In the genomic region with DNA sequence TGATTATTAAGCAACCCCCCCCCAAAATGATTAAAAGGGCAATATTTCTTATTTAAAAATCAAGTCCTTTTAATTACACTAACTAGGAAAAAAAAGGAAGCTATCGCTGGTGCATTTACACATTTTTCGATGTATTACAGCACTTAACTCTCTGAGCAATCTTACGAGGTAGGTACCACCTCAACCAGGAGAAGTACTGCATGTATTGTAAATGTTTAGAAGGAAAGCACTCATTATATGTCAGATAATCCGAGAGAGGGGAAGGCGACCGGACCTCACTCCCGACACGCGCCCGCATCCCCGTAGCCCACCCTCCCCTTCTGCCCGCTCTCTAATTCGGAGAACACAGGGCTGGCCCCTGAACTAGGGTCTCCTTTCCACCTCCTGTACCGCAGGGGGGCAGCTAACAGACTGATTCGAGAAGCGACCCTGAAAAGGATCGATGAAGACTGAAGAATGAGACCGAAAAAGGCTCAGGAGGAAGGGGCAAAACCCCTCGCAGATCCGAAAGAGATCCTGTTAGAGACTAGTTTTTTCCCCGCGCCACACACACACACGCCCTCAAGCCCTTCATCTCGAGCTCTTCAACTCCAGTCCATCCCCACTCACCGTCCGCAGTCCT, we compare ENCODE assay signal across 8 cellular contexts. TPM values are rescaled to one million over a fixed set of nuclear protein-coding genes. Genes with fewer than 3 reads are reported as not detected.
DNase-seq lines count a peak whose midpoint lies in the region; ATAC-seq, FAIRE-seq and TF ChIP-seq lines count a peak whose summit lies in the region.

No MANE protein-coding gene starts in this region.

- H3K4me3 Mint-ChIP-seq in activated T-cell treated with anti-CD3 and anti-CD28 coated beads, Interleukin-2, amount 50 U/mL, for 24 hours: peak overlapping the region; percentile 99

- peaks cover 58% of the 10 kb centered on the region for H3K4me1 Mint-ChIP-seq in activated T-cell treated with anti-CD3 and anti-CD28 coated beads, Interleukin-2, amount 50 U/mL, for 24 hours (ENCODE audit: low read depth)

- H3K9me3 Mint-ChIP-seq in activated T-cell treated with anti-CD3 and anti-CD28 coated beads, Interleukin-2, amount 50 U/mL, for 24 hours: no peaks in the 10 kb centered on the region

- no peaks in the 10 kb centered on the region for H3K27me3 Mint-ChIP-seq in activated T-cell treated with anti-CD3 and anti-CD28 coated beads, Interleukin-2, amount 50 U/mL, for 24 hours

- H3K27me3 ChIP-seq in adrenal gland: no peaks in the 10 kb centered on the region

- H3K4me1 ChIP-seq in adrenal gland (replicated peaks in 1 of 2): peaks cover 22 to 35% of the 10 kb centered on the region in 2 donors

- WGBS in adrenal gland, 4 donors: 1% methylated on average over 19 to 26 of the region's 26 CpGs
- WGBS in lower leg skin, 2 donors: 0 to 1% methylated on average over 26 of the region's 26 CpGs

- intact Hi-C loops in adrenal gland (cut with DNase I) (no loop called here), lower leg skin (cut with DNase I; ENCODE audit: low total_unique reads) (no loop called here)

- H3K4me3 ChIP-seq in adrenal gland: peak overlapping the region; percentile 67 to 99 (median 81)
- H3K4me3 ChIP-seq in lower leg skin (ENCODE audit: low read depth, poor library complexity, severe bottlenecking): peak overlapping the region; percentile 96

- peak; percentile 6 for ATAC-seq in HG03103 (IDR thresholded peaks at IDR 0.05; ENCODE audit: low read depth, unreplicated experiment)
- no peak for ATAC-seq in GM18517 (IDR thresholded peaks at IDR 0.05; ENCODE audit: unreplicated experiment)

- no peaks in the 10 kb centered on the region for H3K9me3 ChIP-seq in adrenal gland (replicated peaks in 1 of 3)

- peak overlapping the region; percentile 96 for H3K27ac Mint-ChIP-seq in activated T-cell treated with anti-CD3 and anti-CD28 coated beads, Interleukin-2, amount 50 U/mL, for 24 hours

- no peak for TF ChIP-seq POLR2A in adrenal gland (IDR thresholded peaks at IDR 0.05)
- no peak for TF ChIP-seq POLR2A in lower leg skin (IDR thresholded peaks at IDR 0.05)

- peaks cover 86% of the 10 kb centered on the region for H3K36me3 Mint-ChIP-seq in activated T-cell treated with anti-CD3 and anti-CD28 coated beads, Interleukin-2, amount 50 U/mL, for 24 hours (ENCODE audit: low read depth)

- no peak for FAIRE-seq in urothelium cell line (lab: Jason Lieb, UNC)

- no peak for DNase-seq in activated T-cell treated with anti-CD3 and anti-CD28 coated beads, Interleukin-2, amount 50 U/mL, for 24 hours
- no peak for DNase-seq in activated T-cell treated with anti-CD3 and anti-CD28 coated beads, Interleukin-2, amount 50 U/mL, for 48 hours
- DNase-seq in adrenal gland: peak in 1 of 7 donors; percentile 18
- peak in 1 of 2 donors; percentile 17 for DNase-seq in lower leg skin (ENCODE audit: low spot score in 2 of 2)
- peak; percentile 8 for DNase-seq in urothelium cell line (ENCODE audit: low spot score)
- no peak for DNase-seq in A172 (ENCODE audit: low spot score)

- peak overlapping the region in 4 of 5 donors; percentile 93 to 96 (median 94) for H3K27ac ChIP-seq in adrenal gland

- no peak for TF ChIP-seq CTCF in adrenal gland (IDR thresholded peaks at IDR 0.05)
- TF ChIP-seq CTCF in lower leg skin (IDR thresholded peaks at IDR 0.05): no peak

- H3K36me3 ChIP-seq in adrenal gland (replicated peaks in 1 of 2): peaks cover 0 to 30% of the 10 kb centered on the region in 2 donors

RNA-seq across cellular contexts. Expression of gene ESF1, which starts 0.3 kb away (rescaled TPM):
- total RNA-seq in adrenal gland: 10 to 100 TPM in 7 of 8 donors, 1 to 10 TPM in 1; 3.6 to 20.7 (median 11.9) TPM
- polyA plus RNA-seq in adrenal gland: 10 to 100 TPM in 2 of 3 donors, 1 to 10 TPM in 1; 7.1 to 25.4 (median 19.3) TPM
- total RNA-seq in lower leg skin: 10 to 100 TPM in 3 of 4 donors, 1 to 10 TPM in 1; 9.5 to 11.1 (median 10.8) TPM
- 15.6 and 20.9 TPM in 2 replicates for total RNA-seq in A172 (2014; rRNA removed; shearing (Covaris generic))

RNA-seq across cellular contexts. Expression of gene NDUFAF5, which starts 0.4 kb away (rescaled TPM):
- 10 to 100 TPM in 6 of 8 donors, 1 to 10 TPM in 2; 6.3 to 29.9 (median 16.9) TPM for total RNA-seq in adrenal gland
- polyA plus RNA-seq in adrenal gland: 10 to 100 TPM; 32.8 to 54.1 (median 37.5) TPM
- total RNA-seq in lower leg skin: 10 to 100 TPM; 10.4 to 17.5 (median 12.9) TPM
- total RNA-seq in A172 (2014; rRNA removed; shearing (Covaris generic)): 38.8 and 62.8 TPM in 2 replicates
